23 cellular contexts compared by ENCODE assay signal in the genomic region with DNA sequence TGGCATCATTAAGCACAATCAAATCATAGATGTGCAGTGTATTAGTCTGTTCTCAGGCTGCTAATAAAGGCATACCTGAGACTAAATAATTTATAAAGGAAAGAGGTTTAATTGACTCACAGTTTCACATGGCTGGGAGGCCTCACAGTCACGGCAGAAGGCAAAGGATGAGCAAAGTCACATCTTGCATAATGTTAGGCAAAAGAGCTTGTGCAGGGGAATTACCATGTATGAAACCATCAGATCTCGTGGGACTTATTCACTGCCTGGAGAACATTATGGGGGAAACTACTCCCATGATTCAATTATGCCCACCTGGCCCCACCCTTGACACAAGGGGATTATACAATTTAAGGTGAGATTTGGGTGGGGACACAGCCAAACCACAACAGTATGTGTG.
DNase-seq lines count a peak whose midpoint lies in the region; FAIRE-seq and TF ChIP-seq lines count a peak whose summit lies in the region.
"Had no signal": no experiment of that assay in that cellular context is flagged by ENCODE, and none has a peak within 500 bp of the region (broad histone marks: within the 10 kb centered on the region; RNA-seq: fewer than 3 reads in every experiment).

No MANE protein-coding gene starts in this region.

- H3K4me1 ChIP-seq in Caco-2 = no peaks in the 10 kb centered on the region
- H3K4me1 ChIP-seq in CD8-positive, alpha-beta memory T cell (ENCODE audit: insufficient read depth, low read length) = no peaks in the 10 kb centered on the region
- H3K4me1 ChIP-seq: BE2C, BLaER1 had no signal

- DNase-seq in bronchial epithelial cell (ENCODE audit: low read depth) (peak; percentile 29), epithelial cell of esophagus (ENCODE audit: low read depth) (peak; percentile 75), glutamatergic neuron (no peak), Caco-2 (no peak)
- no peak for DNase-seq in CD8-positive, alpha-beta memory T cell
- DNase-seq: 8988T; ACHN; BE2C; C1 segment of cervical spinal cord; CD4-positive, alpha-beta memory T cell; CD4-positive, CD25-positive, alpha-beta regulatory T cell; DMS 273 treated with DMSO at 0.1 percent for 48 hours; DMS153; DMS53; DMS79; DND-41; EL; GDM1 had no signal

- FAIRE-seq in bronchial epithelial cell (lab: Jason Lieb, UNC) = no peak
- FAIRE-seq: GM12878, GM12892, GM18507 had no signal

- H3K27me3 ChIP-seq in bronchial epithelial cell (ENCODE audit: control insufficient read depth, insufficient read depth, low read length) (no peaks in the 10 kb centered on the region), Caco-2 (replicated peaks; ENCODE audit: control insufficient read depth, insufficient read depth, low read length) (no peaks in the 10 kb centered on the region)
- no peaks in the 10 kb centered on the region for H3K27me3 ChIP-seq in CD8-positive, alpha-beta memory T cell (ENCODE audit: insufficient read depth, low read length, poor library complexity, severe bottlenecking)
- H3K27me3 ChIP-seq: BE2C, BLaER1 had no signal

- H3K4me3 Mint-ChIP-seq in glutamatergic neuron (ENCODE audit: unreplicated experiment) (no peak overlapping the region), Caco-2 (ENCODE audit: unreplicated experiment) (no peak overlapping the region)
- H3K4me3 Mint-ChIP-seq in CD8-positive, alpha-beta memory T cell = no peak overlapping the region
- H3K4me3 Mint-ChIP-seq: CD14-positive monocyte; CD4-positive, alpha-beta memory T cell; CD4-positive, CD25-positive, alpha-beta regulatory T cell had no signal

- no peaks in the 10 kb centered on the region for H3K9me3 ChIP-seq in Caco-2
- H3K9me3 ChIP-seq in CD8-positive, alpha-beta memory T cell (ENCODE audit: low read length) = no peaks in the 10 kb centered on the region
- H3K9me3 ChIP-seq: BE2C, BLaER1 had no signal

- BruUV-seq in Caco-2 (replicated peaks; lab: Mats Ljungman, UMichigan) = no TSS peak

- H3K27me3 Mint-ChIP-seq in glutamatergic neuron (ENCODE audit: unreplicated experiment) (no peaks in the 10 kb centered on the region), Caco-2 (ENCODE audit: insufficient read depth, unreplicated experiment) (no peaks in the 10 kb centered on the region)
- H3K27me3 Mint-ChIP-seq in CD8-positive, alpha-beta memory T cell = peaks cover 0 to 2% of the 10 kb centered on the region in 2 donors
- H3K27me3 Mint-ChIP-seq: CD4-positive, alpha-beta memory T cell; CD4-positive, CD25-positive, alpha-beta regulatory T cell had no signal

- H3K4me3 ChIP-seq in bronchial epithelial cell (ENCODE audit: low read depth, low read length) = no peak overlapping the region
- H3K4me3 ChIP-seq in epithelial cell of esophagus (ENCODE audit: low read length) = no peak overlapping the region
- no peak overlapping the region for H3K4me3 ChIP-seq in Caco-2 (ENCODE audit: low read depth, low read length)
- no peak overlapping the region for H3K4me3 ChIP-seq in CD8-positive, alpha-beta memory T cell (ENCODE audit: low read length)
- H3K4me3 ChIP-seq: BLaER1, GM12878 had no signal

- intact Hi-C loops in Caco-2 (cut with micrococcal nuclease; ENCODE audit: unreplicated experiment) = no loop called here

- H3K27ac ChIP-seq in CD8-positive, alpha-beta memory T cell (ENCODE audit: low read depth, low read length) = no peak overlapping the region
- H3K27ac ChIP-seq: BLaER1 had no signal

- CTCF ChIA-PET in Caco-2 (lab: Charles Lee) = no interaction called here
- CTCF ChIA-PET in CD8-positive, alpha-beta memory T cell (lab: Charles Lee) = no interaction called here

- H3K9me3 Mint-ChIP-seq in glutamatergic neuron (ENCODE audit: unreplicated experiment) (peaks cover 2% of the 10 kb centered on the region), Caco-2 (ENCODE audit: unreplicated experiment) (no peaks in the 10 kb centered on the region)
- peaks cover 0 to 15% (median 2%) of the 10 kb centered on the region in 5 donors for H3K9me3 Mint-ChIP-seq in CD8-positive, alpha-beta memory T cell

- TF ChIP-seq CTCF in bronchial epithelial cell (IDR thresholded peaks at IDR 0.05; ENCODE audit: insufficient read depth, low read length, severe bottlenecking) (no peak), epithelial cell of esophagus (IDR thresholded peaks at IDR 0.05; ENCODE audit: insufficient read depth, low read depth, low read length, missing control alignments) (no peak), glutamatergic neuron (IDR thresholded peaks at IDR 0.05; ENCODE audit: partially characterized antibody, unreplicated experiment) (no peak), Caco-2 (IDR thresholded peaks at IDR 0.05; ENCODE audit: insufficient read depth in 1 of 2, low read depth in 1 of 2, low read length in 1 of 2, severe bottlenecking in 1 of 2, unreplicated experiment in 1 of 2) (no peak)

- peak overlapping the region; percentile 30 for H3K27ac Mint-ChIP-seq in glutamatergic neuron (ENCODE audit: unreplicated experiment)
- no peak overlapping the region for H3K27ac Mint-ChIP-seq in Caco-2 (ENCODE audit: unreplicated experiment)
- no peak overlapping the region for H3K27ac Mint-ChIP-seq in CD8-positive, alpha-beta memory T cell
- H3K27ac Mint-ChIP-seq: CD14-positive monocyte; CD4-positive, alpha-beta memory T cell; CD4-positive, CD25-positive, alpha-beta regulatory T cell had no signal

- no peaks in the 10 kb centered on the region for H3K36me3 Mint-ChIP-seq in glutamatergic neuron (ENCODE audit: unreplicated experiment)
- no peaks in the 10 kb centered on the region for H3K36me3 Mint-ChIP-seq in Caco-2 (ENCODE audit: insufficient read depth, unreplicated experiment)
- H3K36me3 Mint-ChIP-seq in CD8-positive, alpha-beta memory T cell = no peaks in the 10 kb centered on the region
- H3K36me3 Mint-ChIP-seq: CD14-positive monocyte; CD4-positive, alpha-beta memory T cell; CD4-positive, CD25-positive, alpha-beta regulatory T cell had no signal

- H3K4me1 Mint-ChIP-seq in glutamatergic neuron (ENCODE audit: low read depth, unreplicated experiment) (peaks cover 13% of the 10 kb centered on the region), Caco-2 (ENCODE audit: low read depth, unreplicated experiment) (no peaks in the 10 kb centered on the region)
- H3K4me1 Mint-ChIP-seq in CD8-positive, alpha-beta memory T cell = no peaks in the 10 kb centered on the region
- H3K4me1 Mint-ChIP-seq: CD14-positive monocyte; CD4-positive, alpha-beta memory T cell; CD4-positive, CD25-positive, alpha-beta regulatory T cell had no signal

- POLR2A ChIA-PET in Caco-2 (lab: Charles Lee) = no interaction called here
- POLR2A ChIA-PET in CD8-positive, alpha-beta memory T cell (lab: Charles Lee) = no interaction called here

- H3K36me3 ChIP-seq in bronchial epithelial cell (ENCODE audit: control insufficient read depth, insufficient read depth, low read length) (no peaks in the 10 kb centered on the region), Caco-2 (ENCODE audit: control insufficient read depth, insufficient read depth, low read length) (no peaks in the 10 kb centered on the region)
- H3K36me3 ChIP-seq in CD8-positive, alpha-beta memory T cell (ENCODE audit: insufficient read depth, low read length) = no peaks in the 10 kb centered on the region
- H3K36me3 ChIP-seq: BE2C, BLaER1 had no signal

Comparison
In these comparisons a context has a peak if more than half of its experiments do, and no peak if none do; other contexts are left out.
1. DNase-seq: peak in bronchial epithelial cell (single experiment) and epithelial cell of esophagus (single experiment); none in glutamatergic neuron (single experiment), Caco-2 (0 of 2) and CD8-positive, alpha-beta memory T cell (0 of 5).